In genomic region chr6:127176175-127176574, GRCh38 we compare ENCODE assay signal across 2 cellular contexts.
TF ChIP-seq lines count a peak whose summit lies in the region.

No MANE protein-coding gene starts in this region.

TF ChIP-seq in H1, 55 proteins besides CTCF, POLR2A, EP300 and RAD21:
- TF ChIP-seq BACH1 (IDR thresholded peaks at IDR 0.05; ENCODE audit: low read length) (peak; percentile 30; the same call in 1 of the 2 replicates), SAP30 (IDR thresholded peaks at IDR 0.05; ENCODE audit: insufficient read depth, insufficient replicate concordance, low read length) (no peak)

TF ChIP-seq in SK-N-SH, 30 proteins besides CTCF, POLR2A, EP300 and RAD21:
- TF ChIP-seq EZH2phosphoT487 (IDR thresholded peaks at IDR 0.05; ENCODE audit: borderline replicate concordance, low read depth) (no peak), TCF12 (IDR thresholded peaks at IDR 0.05) (no peak), RXRA (IDR thresholded peaks at IDR 0.05; ENCODE audit: borderline replicate concordance, low read depth) (no peak), TAF1 (IDR thresholded peaks at IDR 0.05; ENCODE audit: borderline replicate concordance, low read depth, low read length) (no peak)
- TF ChIP-seq, protein P1, sequence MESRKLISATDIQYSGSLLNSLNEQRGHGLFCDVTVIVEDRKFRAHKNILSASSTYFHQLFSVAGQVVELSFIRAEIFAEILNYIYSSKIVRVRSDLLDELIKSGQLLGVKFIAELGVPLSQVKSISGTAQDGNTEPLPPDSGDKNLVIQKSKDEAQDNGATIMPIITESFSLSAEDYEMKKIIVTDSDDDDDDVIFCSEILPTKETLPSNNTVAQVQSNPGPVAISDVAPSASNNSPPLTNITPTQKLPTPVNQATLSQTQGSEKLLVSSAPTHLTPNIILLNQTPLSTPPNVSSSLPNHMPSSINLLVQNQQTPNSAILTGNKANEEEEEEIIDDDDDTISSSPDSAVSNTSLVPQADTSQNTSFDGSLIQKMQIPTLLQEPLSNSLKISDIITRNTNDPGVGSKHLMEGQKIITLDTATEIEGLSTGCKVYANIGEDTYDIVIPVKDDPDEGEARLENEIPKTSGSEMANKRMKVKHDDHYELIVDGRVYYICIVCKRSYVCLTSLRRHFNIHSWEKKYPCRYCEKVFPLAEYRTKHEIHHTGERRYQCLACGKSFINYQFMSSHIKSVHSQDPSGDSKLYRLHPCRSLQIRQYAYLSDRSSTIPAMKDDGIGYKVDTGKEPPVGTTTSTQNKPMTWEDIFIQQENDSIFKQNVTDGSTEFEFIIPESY (IDR thresholded peaks at IDR 0.05; ENCODE audit: borderline replicate concordance, low read depth), result no peak
